Comparison of ENCODE assay signal across 9 cellular contexts in genomic region chr20:2220298-2220697, GRCh38.
"Had no signal": no experiment of that assay in that cellular context is flagged by ENCODE, and none has a peak within 500 bp of the region (broad histone marks: within the 10 kb centered on the region; RNA-seq: fewer than 3 reads in every experiment).

No MANE protein-coding gene starts in this region.

- ATAC-seq: GM23338, HCT116 had no signal

- H3K9ac ChIP-seq: GM23248 had no signal

- H2AFZ ChIP-seq: GM23248, GM23338 had no signal

- H3K4me3 ChIP-seq: GM23248, GM23338, HAP-1 had no signal

- H3K36me3 ChIP-seq: HAP-1 had no signal

- H3K4me3 Mint-ChIP-seq: GM23338, H9, HFFc6 had no signal

- H3K27ac ChIP-seq: GM23248 had no signal

- DNase-seq: GM23248, GOT3, H7, H9, HCEC 1CT, HFFc6 had no signal

- H3K4me1 ChIP-seq: HAP-1 had no signal

- H3K4me2 ChIP-seq: GM23338 had no signal

- H3K27ac Mint-ChIP-seq: GM23338, H9, HFFc6 had no signal
